27 cellular contexts compared by ENCODE assay signal in genomic region chr12:132405742-132406251, GRCh38.
"Had no signal": no experiment of that assay in that cellular context is flagged by ENCODE, and none has a peak within 500 bp of the region (broad histone marks: within the 10 kb centered on the region; RNA-seq: fewer than 3 reads in every experiment).

No MANE protein-coding gene starts in this region.

- H3K27ac Mint-ChIP-seq: effector memory CD8-positive, alpha-beta T cell; mesothelial cell of epicardium; naive B cell; natural killer cell treated with Interleukin-12 subunit alpha and Interleukin-12 subunit beta and Interleukin-15 and Interleukin-18, amount 100 ng/mL, for 72 hours; progenitor cell of endocrine pancreas; stimulated activated memory B cell treated with anti-CD40 and anti-IgM and Interleukin-4, amounts not matched to agents 10 μg/mL and 1 μg/mL and 100 μg/mL, for 72 hours had no signal

- H3K9me3 ChIP-seq: mucosa of descending colon, spleen, testis, tibial artery, upper lobe of left lung had no signal

- H3K9me3 Mint-ChIP-seq: effector memory CD8-positive, alpha-beta T cell; mesothelial cell of epicardium; naive B cell; natural killer cell treated with Interleukin-12 subunit alpha and Interleukin-12 subunit beta and Interleukin-15 and Interleukin-18, amount 100 ng/mL, for 72 hours; neural crest cell had no signal

- ATAC-seq: effector memory CD8-positive, alpha-beta T cell; left colon; mucosa of descending colon; natural killer cell treated with Interleukin-12 subunit alpha and Interleukin-12 subunit beta and Interleukin-15 and Interleukin-18, amount 100 ng/mL, for 72 hours; stimulated activated memory B cell treated with anti-CD40 and anti-IgM and Interleukin-4, amounts not matched to agents 10 μg/mL and 1 μg/mL and 100 μg/mL, for 72 hours; stimulated activated naive CD8-positive, alpha-beta T cell treated with anti-CD3 and anti-CD28 coated beads, Interleukin-15, Interleukin-2, amounts not matched to agents 100 U/mL and 50 U/mL, for 24 hours had no signal

- H2AFZ ChIP-seq: hepatocyte, parathyroid adenoma had no signal

- H3K27ac ChIP-seq: hepatocyte, parathyroid adenoma, skin epidermis, spleen, testis, tibial artery, upper lobe of left lung had no signal

- H3K4me1 ChIP-seq: parathyroid adenoma, spleen, testis, upper lobe of left lung had no signal

- H3K4me3 Mint-ChIP-seq: effector memory CD8-positive, alpha-beta T cell; mesothelial cell of epicardium; naive B cell; natural killer cell treated with Interleukin-12 subunit alpha and Interleukin-12 subunit beta and Interleukin-15 and Interleukin-18, amount 100 ng/mL, for 72 hours; neural crest cell; stimulated activated memory B cell treated with anti-CD40 and anti-IgM and Interleukin-4, amounts not matched to agents 10 μg/mL and 1 μg/mL and 100 μg/mL, for 72 hours had no signal

- H3K9ac ChIP-seq: parathyroid adenoma had no signal

- H3K79me2 ChIP-seq: hepatocyte, parathyroid adenoma had no signal

- H3K27me3 ChIP-seq: testis, upper lobe of left lung had no signal

- FAIRE-seq: endometrium, frontal cortex, urothelium cell line had no signal

- DNase-seq: cortex of kidney; effector memory CD8-positive, alpha-beta T cell; erythroblast; head of caudate nucleus; left colon; mesenchymal stem cell; naive B cell; spleen; stimulated activated CD4-positive, alpha-beta T cell treated with anti-CD3 and anti-CD28 coated beads, Interleukin-4, amount 100 ng/mL, for 4 hours; stimulated activated naive CD8-positive, alpha-beta T cell treated with anti-CD3 and anti-CD28 coated beads, Interleukin-15, Interleukin-2, amounts not matched to agents 100 U/mL and 50 U/mL, for 24 hours; substantia nigra; testis; tibial artery had no signal

- H3K36me3 ChIP-seq: spleen, tibial artery, upper lobe of left lung had no signal

- H3K36me3 Mint-ChIP-seq: mesothelial cell of epicardium; naive B cell; natural killer cell treated with Interleukin-12 subunit alpha and Interleukin-12 subunit beta and Interleukin-15 and Interleukin-18, amount 100 ng/mL, for 72 hours; stimulated activated memory B cell treated with anti-CD40 and anti-IgM and Interleukin-4, amounts not matched to agents 10 μg/mL and 1 μg/mL and 100 μg/mL, for 72 hours had no signal

- H3K4me2 ChIP-seq: hepatocyte had no signal

- H3K4me1 Mint-ChIP-seq: mesothelial cell of epicardium; naive B cell; neural crest cell; stimulated activated memory B cell treated with anti-CD40 and anti-IgM and Interleukin-4, amounts not matched to agents 10 μg/mL and 1 μg/mL and 100 μg/mL, for 72 hours had no signal

- H3K4me3 ChIP-seq: hepatocyte, lung, mucosa of descending colon, skin epidermis, spleen, testis, tibial artery, upper lobe of left lung had no signal
